Comparison of ENCODE assay signal across 1 cellular context in genomic region chr5:76926329-76927105, GRCh38.
TF ChIP-seq lines count a peak whose summit lies in the region.

No MANE protein-coding gene starts in this region.

TF ChIP-seq in GM23338, 12 proteins besides CTCF, POLR2A, EP300 and RAD21:
- TF ChIP-seq STAT1 (IDR thresholded peaks at IDR 0.05; ENCODE audit: unreplicated experiment): no peak
- TF ChIP-seq NANOG (IDR thresholded peaks at IDR 0.05; ENCODE audit: borderline replicate concordance): no peak
- TF ChIP-seq ZNF114 (CRISPR knock-in tag; IDR thresholded peaks at IDR 0.05): no peak
- TF ChIP-seq REST (IDR thresholded peaks at IDR 0.05; ENCODE audit: unreplicated experiment): no peak
- TF ChIP-seq POLR2AphosphoS5 (IDR thresholded peaks at IDR 0.05; ENCODE audit: low read depth): no peak
- TF ChIP-seq JUNB (IDR thresholded peaks at IDR 0.05; ENCODE audit: unreplicated experiment): no peak
- no peak for TF ChIP-seq CREB1 (CRISPR knock-in tag; IDR thresholded peaks at IDR 0.05; ENCODE audit: low read depth)
- TF ChIP-seq EZH2phosphoT487 (IDR thresholded peaks at IDR 0.05; ENCODE audit: unreplicated experiment): no peak
- TF ChIP-seq ETS1 (IDR thresholded peaks at IDR 0.05): no peak
- no peak for TF ChIP-seq ZNF331 (CRISPR knock-in tag; IDR thresholded peaks at IDR 0.05; ENCODE audit: low read depth)
- no peak for TF ChIP-seq ZNF462 (CRISPR knock-in tag; IDR thresholded peaks at IDR 0.05)
- TF ChIP-seq EZH2 (IDR thresholded peaks at IDR 0.05; ENCODE audit: low read depth, unreplicated experiment): no peak
